12 cellular contexts compared by ENCODE assay signal in the genomic region with DNA sequence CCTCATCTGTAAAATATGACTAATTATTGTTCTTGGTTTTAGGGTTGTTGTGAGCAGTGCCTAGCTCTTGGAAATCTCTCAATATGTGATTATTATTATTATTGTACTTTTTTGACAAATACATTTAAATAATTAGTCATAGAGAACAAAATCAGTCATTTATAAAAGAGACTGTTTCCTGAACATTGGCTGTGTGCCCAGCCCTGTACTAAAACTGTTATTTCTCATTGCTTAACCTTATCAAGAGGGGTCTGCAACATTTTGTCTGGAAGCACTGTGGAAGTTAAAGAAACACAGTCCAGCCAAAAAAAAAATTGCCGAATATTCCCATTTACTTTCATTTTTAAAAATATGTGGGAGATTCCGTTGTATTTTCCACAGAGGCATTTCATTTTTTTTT.
"Had no signal": no experiment of that assay in that cellular context is flagged by ENCODE, and none has a peak within 500 bp of the region (broad histone marks: within the 10 kb centered on the region; RNA-seq: fewer than 3 reads in every experiment).

No MANE protein-coding gene starts in this region.

- H3K27ac ChIP-seq: esophagus squamous epithelium, neural progenitor cell, parathyroid adenoma had no signal

- H3K4me2 ChIP-seq: neural progenitor cell had no signal

- H3K9me3 ChIP-seq: esophagus squamous epithelium had no signal

- H3K4me1 ChIP-seq: esophagus squamous epithelium, neural progenitor cell, parathyroid adenoma had no signal

- H3K4me3 ChIP-seq: esophagus squamous epithelium, neural progenitor cell had no signal

- DNase-seq: activated CD4-positive, alpha-beta T cell treated with anti-CD3 and anti-CD28 coated beads, Interleukin-2, amount 50 U/mL, for 4 hours; activated naive CD4-positive, alpha-beta T cell treated with anti-CD3 and anti-CD28 coated beads, Interleukin-2, amount 50 U/mL, for 16 hours; activated T-cell treated with anti-CD3 and anti-CD28 coated beads, Interleukin-2, amount 50 U/mL, for 1 hour; amniotic stem cell; esophagus squamous epithelium; retina; stimulated activated CD4-positive, alpha-beta T cell treated with anti-CD3 and anti-CD28 coated beads, Interleukin-4, amount 100 ng/mL, for 4 hours; stimulated activated naive CD8-positive, alpha-beta T cell treated with anti-CD3 and anti-CD28 coated beads, Interleukin-15, amount 100 ng/mL, for 72 hours had no signal

- H3K9ac ChIP-seq: neural progenitor cell, parathyroid adenoma had no signal

- ATAC-seq: activated CD4-positive, CD25-positive, alpha-beta regulatory T cell treated with anti-CD3 and anti-CD28 coated beads, Interleukin-2, amount 50 U/mL, for 24 hours; left lobe of liver; stimulated activated naive CD8-positive, alpha-beta T cell treated with anti-CD3 and anti-CD28 coated beads, Interleukin-15, amount 100 ng/mL, for 72 hours had no signal

- H3K36me3 ChIP-seq: esophagus squamous epithelium, neural progenitor cell had no signal

- H2AFZ ChIP-seq: neural progenitor cell, parathyroid adenoma had no signal

- H3K27me3 ChIP-seq: esophagus squamous epithelium, neural progenitor cell had no signal
